In the genomic region with DNA sequence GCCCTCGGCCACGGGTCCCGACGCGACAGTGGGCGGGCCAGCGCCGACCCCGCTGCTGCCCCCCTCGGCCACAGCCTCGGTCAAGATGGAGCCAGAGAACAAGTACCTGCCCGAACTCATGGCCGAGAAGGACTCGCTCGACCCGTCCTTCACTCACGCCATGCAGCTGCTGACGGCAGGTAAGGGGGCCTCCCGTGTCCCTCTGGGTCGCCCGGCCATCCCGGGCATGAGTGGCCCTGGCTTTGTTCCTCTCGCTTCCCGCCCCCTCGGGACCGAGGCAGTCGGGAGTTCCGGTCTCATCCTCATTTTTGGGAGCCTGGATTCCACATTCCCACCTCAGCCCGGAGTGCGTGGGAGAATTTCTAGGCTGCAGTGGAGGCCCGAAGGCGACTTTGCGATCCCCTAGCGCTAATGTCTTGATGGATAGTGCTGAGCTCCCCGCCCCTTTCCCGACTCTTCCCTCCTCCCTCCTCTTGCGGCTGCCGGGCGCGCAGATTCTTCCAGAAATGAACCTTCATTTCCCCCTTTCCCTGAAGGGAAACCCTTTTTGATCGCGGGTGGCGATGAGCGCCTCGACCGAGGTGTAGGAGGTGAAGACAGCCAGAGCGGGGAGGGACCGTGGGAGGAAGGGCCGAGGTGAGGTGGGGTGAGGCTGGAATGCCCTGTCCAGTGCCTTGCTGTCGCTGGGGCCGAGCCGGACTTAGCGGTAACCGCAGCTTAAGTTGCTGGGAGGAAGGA, we compare ENCODE assay signal across 8 cellular contexts. TPM values are rescaled to one million over a fixed set of nuclear protein-coding genes. Genes with fewer than 3 reads are reported as not detected.
DNase-seq lines count a peak whose midpoint lies in the region; ATAC-seq and TF ChIP-seq lines count a peak whose summit lies in the region.

No MANE protein-coding gene starts in this region.

- H3K4me3 Mint-ChIP-seq in activated T-helper 2 cell treated with anti-CD3 and anti-CD28 coated beads, Interferon-gamma antibody, Interleukin-2, Interleukin-4, amounts not matched to agents 10 μg/mL and 5 μg/mL and 100 μg/mL, durations not matched to agents 14 hours and 24 hours and 36 hours (ENCODE audit: low read depth): peak overlapping the region; percentile 96
- H3K4me3 Mint-ChIP-seq in nephron progenitor cell: peak overlapping the region; percentile 95

- H3K36me3 Mint-ChIP-seq in activated T-helper 2 cell treated with anti-CD3 and anti-CD28 coated beads, Interferon-gamma antibody, Interleukin-2, Interleukin-4, amounts not matched to agents 10 μg/mL and 5 μg/mL and 100 μg/mL, durations not matched to agents 14 hours and 24 hours and 36 hours (ENCODE audit: low read depth): peaks cover 30% of the 10 kb centered on the region
- H3K36me3 Mint-ChIP-seq in nephron progenitor cell (ENCODE audit: low read depth): peaks cover 38% of the 10 kb centered on the region

- no peaks in the 10 kb centered on the region for H3K27me3 Mint-ChIP-seq in activated T-helper 2 cell treated with anti-CD3 and anti-CD28 coated beads, Interferon-gamma antibody, Interleukin-2, Interleukin-4, amounts not matched to agents 10 μg/mL and 5 μg/mL and 100 μg/mL, durations not matched to agents 14 hours and 24 hours and 36 hours (ENCODE audit: low read depth)
- H3K27me3 Mint-ChIP-seq in nephron progenitor cell (ENCODE audit: low read depth, poor library complexity): peaks cover 4% of the 10 kb centered on the region

- TF ChIP-seq CTCF in foreskin fibroblast (IDR thresholded peaks at IDR 0.05; ENCODE audit: low read depth, low read length) (no peak), nephron progenitor cell (IDR thresholded peaks at IDR 0.05) (no peak)

- no peaks in the 10 kb centered on the region for H3K9me3 Mint-ChIP-seq in activated T-helper 2 cell treated with anti-CD3 and anti-CD28 coated beads, Interferon-gamma antibody, Interleukin-2, Interleukin-4, amounts not matched to agents 10 μg/mL and 5 μg/mL and 100 μg/mL, durations not matched to agents 14 hours and 24 hours and 36 hours
- H3K9me3 Mint-ChIP-seq in nephron progenitor cell: peaks cover 9% of the 10 kb centered on the region

- H3K27ac ChIP-seq in temporal lobe (ENCODE audit: low read depth, low read length): peak overlapping the region; percentile 89

- intact Hi-C loops in activated T-helper 2 cell treated with anti-CD3 and anti-CD28 coated beads, Interferon-gamma antibody, Interleukin-2, Interleukin-4, amounts not matched to agents 10 μg/mL and 5 μg/mL and 100 μg/mL, durations not matched to agents 14 hours and 24 hours and 36 hours (cut with micrococcal nuclease): loop anchor here (5.0 kb wide), 1 partner anchor 72 kb away; no protein-coding TSS in a partner anchor

- peak overlapping the region; percentile 96 to 98 for H3K4me3 ChIP-seq in foreskin fibroblast (ENCODE audit: low read depth in 1 of 2, low read length in 2 of 2)

- peak overlapping the region; percentile 95 for H3K27ac Mint-ChIP-seq in activated T-helper 2 cell treated with anti-CD3 and anti-CD28 coated beads, Interferon-gamma antibody, Interleukin-2, Interleukin-4, amounts not matched to agents 10 μg/mL and 5 μg/mL and 100 μg/mL, durations not matched to agents 14 hours and 24 hours and 36 hours
- peak overlapping the region; percentile 99 for H3K27ac Mint-ChIP-seq in nephron progenitor cell

- ATAC-seq in HG02938 (IDR thresholded peaks at IDR 0.05; ENCODE audit: unreplicated experiment): peak; percentile 17

- H3K4me1 Mint-ChIP-seq in activated T-helper 2 cell treated with anti-CD3 and anti-CD28 coated beads, Interferon-gamma antibody, Interleukin-2, Interleukin-4, amounts not matched to agents 10 μg/mL and 5 μg/mL and 100 μg/mL, durations not matched to agents 14 hours and 24 hours and 36 hours (ENCODE audit: low read depth): peaks cover 22% of the 10 kb centered on the region
- H3K4me1 Mint-ChIP-seq in nephron progenitor cell: peaks cover 35% of the 10 kb centered on the region

- peak; percentile 11 to 22 for DNase-seq in SHP77 (lab: John Stamatoyannopoulos, UW)
- no peak for DNase-seq in SHP77 treated with DMSO at 0.1 percent for 48 hours (lab: John Stamatoyannopoulos, UW)
- DNase-seq in NCI-H226: peak; percentile 44
- DNase-seq in activated T-helper 2 cell treated with anti-CD3 and anti-CD28 coated beads, Interferon-gamma antibody, Interleukin-2, Interleukin-4, amounts not matched to agents 10 μg/mL and 5 μg/mL and 100 μg/mL, durations not matched to agents 14 hours and 24 hours and 36 hours (ENCODE audit: low spot score): peak; percentile 36
- peak; percentile 25 to 67 for DNase-seq in foreskin fibroblast
- peak; percentile 64 for DNase-seq in nephron progenitor cell

RNA-seq across cellular contexts. Expression of gene KHDRBS1, which starts 0.7 kb away (rescaled TPM):
- total RNA-seq in activated T-helper 2 cell treated with anti-CD3 and anti-CD28 coated beads, Interferon-gamma antibody, Interleukin-2, Interleukin-4, amounts not matched to agents 10 μg/mL and 5 μg/mL and 100 μg/mL, durations not matched to agents 14 hours and 24 hours and 36 hours: 177 and 178 TPM in 2 replicates
- 130 TPM for total RNA-seq in temporal lobe

RNA-seq across cellular contexts. Expression of gene TMEM39B, which starts 58.4 kb away (rescaled TPM):
- total RNA-seq in activated T-helper 2 cell treated with anti-CD3 and anti-CD28 coated beads, Interferon-gamma antibody, Interleukin-2, Interleukin-4, amounts not matched to agents 10 μg/mL and 5 μg/mL and 100 μg/mL, durations not matched to agents 14 hours and 24 hours and 36 hours: 32.5 and 34.5 TPM in 2 replicates
- 3.2 TPM for total RNA-seq in temporal lobe
